In the genomic region with DNA sequence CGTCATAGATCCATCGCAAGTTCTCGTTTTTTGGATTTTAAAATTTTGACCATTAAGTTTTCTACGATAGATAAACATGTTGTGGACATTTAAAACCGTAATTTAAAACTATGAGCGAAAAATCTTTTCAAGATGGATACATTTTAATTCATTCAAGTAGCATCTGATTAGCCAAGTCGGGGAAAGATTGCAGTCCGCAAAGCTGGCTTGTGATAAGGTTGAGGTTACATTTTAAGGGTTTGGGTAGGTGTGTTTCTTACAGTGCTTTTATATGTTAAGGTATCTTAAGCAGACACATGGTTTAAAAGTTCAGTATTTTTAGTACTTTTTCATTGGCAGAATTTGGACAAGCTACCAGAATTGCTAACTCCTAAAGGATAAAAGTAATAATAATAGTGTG, we compare ENCODE assay signal across 8 cellular contexts. TPM values are rescaled to one million over a fixed set of nuclear protein-coding genes. Genes with fewer than 3 reads are reported as not detected.
DNase-seq lines count a peak whose midpoint lies in the region; ATAC-seq and TF ChIP-seq lines count a peak whose summit lies in the region.

No MANE protein-coding gene starts in this region.

- H3K27ac ChIP-seq in BLaER1 treated with 17β-estradiol and CSF1 and Interleukin-3, amounts not matched to agents 10 nM and 100 nM, result peak overlapping the region; percentile 98 to 100 (median 99)
- H3K27ac ChIP-seq in MM.1S (ENCODE audit: low read length), result peak overlapping the region; percentile 65; the same call in 1 of the 2 replicates
- H3K27ac ChIP-seq in coronary artery, result peak overlapping the region; percentile 98 to 99
- H3K27ac ChIP-seq in substantia nigra (ENCODE audit: low read depth, low read length, poor library complexity, severe bottlenecking), result no peak overlapping the region

- no peaks in the 10 kb centered on the region for H3K9me3 Mint-ChIP-seq in naive B cell

- no peaks in the 10 kb centered on the region for H3K36me3 Mint-ChIP-seq in naive B cell

- ATAC-seq in naive B cell (ENCODE audit: low read depth in 2 of 2), result no peak
- ATAC-seq in HG03196 (IDR thresholded peaks at IDR 0.05; ENCODE audit: unreplicated experiment), result no peak
- ATAC-seq in HG03342 (IDR thresholded peaks at IDR 0.05; ENCODE audit: unreplicated experiment), result no peak
- ATAC-seq in HG02678 (IDR thresholded peaks at IDR 0.05; ENCODE audit: unreplicated experiment), result no peak

- H3K4me1 Mint-ChIP-seq in naive B cell, result peaks cover 28 to 69% (median 46%) of the 10 kb centered on the region in 3 donors

- no peaks in the 10 kb centered on the region for H3K9me2 ChIP-seq in MM.1S (replicated peaks; ENCODE audit: insufficient read depth, low read length)

- H3F3A ChIP-seq in MM.1S (ENCODE audit: insufficient read depth, low read length), result no peaks in the 10 kb centered on the region

- peaks cover 53 to 62% (median 60%) of the 10 kb centered on the region in 11 experiments for H4K20me1 ChIP-seq in BLaER1 treated with 17β-estradiol and CSF1 and Interleukin-3, amounts not matched to agents 10 nM and 100 nM
- H4K20me1 ChIP-seq in MM.1S (ENCODE audit: insufficient read depth, low read length), result peaks cover 10% of the 10 kb centered on the region; the same call in 1 of the 2 replicates

- TF ChIP-seq CTCF in MM.1S (IDR thresholded peaks at IDR 0.05; ENCODE audit: low read length) (no peak), coronary artery (IDR thresholded peaks at IDR 0.05) (no peak)

- no peaks in the 10 kb centered on the region for H3K27me3 ChIP-seq in BLaER1 treated with 17β-estradiol and CSF1 and Interleukin-3, amounts not matched to agents 10 nM and 100 nM
- no peaks in the 10 kb centered on the region for H3K27me3 ChIP-seq in MM.1S (replicated peaks; ENCODE audit: insufficient read depth, low read length)

- H2AFZ ChIP-seq in MM.1S (ENCODE audit: low read length), result no peak overlapping the region

- H3K36me3 ChIP-seq in BLaER1 treated with 17β-estradiol and CSF1 and Interleukin-3, amounts not matched to agents 10 nM and 100 nM, result peaks cover 20 to 51% (median 45%) of the 10 kb centered on the region in 11 experiments; a peak in 21 of 22 replicates
- H3K36me3 ChIP-seq in MM.1S (replicated peaks; ENCODE audit: insufficient read depth, low read length), result no peaks in the 10 kb centered on the region

- H3K9ac ChIP-seq in BLaER1 treated with 17β-estradiol and CSF1 and Interleukin-3, amounts not matched to agents 10 nM and 100 nM, result peak overlapping the region; percentile 98 to 100 (median 100)
- peak overlapping the region; percentile 81; the same call in 1 of the 2 replicates for H3K9ac ChIP-seq in MM.1S (ENCODE audit: low read length)

- H3K4me3 ChIP-seq in BLaER1 treated with 17β-estradiol and CSF1 and Interleukin-3, amounts not matched to agents 10 nM and 100 nM, result peak overlapping the region; percentile 90 to 99 (median 94)
- H3K4me3 ChIP-seq in MM.1S (ENCODE audit: low read length) (peak overlapping the region; percentile 75), coronary artery (peak overlapping the region; percentile 95)

- H3K79me2 ChIP-seq in MM.1S (ENCODE audit: low read length), result peaks cover 83% of the 10 kb centered on the region

- peaks cover 27 to 65% (median 40%) of the 10 kb centered on the region in 10 experiments for H3K4me1 ChIP-seq in BLaER1 treated with 17β-estradiol and CSF1 and Interleukin-3, amounts not matched to agents 10 nM and 100 nM
- H3K4me1 ChIP-seq in MM.1S (ENCODE audit: low read length), result no peaks in the 10 kb centered on the region

- H3K27me3 Mint-ChIP-seq in naive B cell, result no peaks in the 10 kb centered on the region

- DNase-seq in MM.1S, result no peak
- no peak for DNase-seq in coronary artery (ENCODE audit: low spot score)
- no peak for DNase-seq in naive B cell
- DNase-seq in substantia nigra (lab: John Stamatoyannopoulos, UW), result no peak

- peak overlapping the region; percentile 87 to 96 (median 92) for H3K4me3 Mint-ChIP-seq in naive B cell

- H3K4me2 ChIP-seq in BLaER1 treated with 17β-estradiol and CSF1 and Interleukin-3, amounts not matched to agents 10 nM and 100 nM, result peak overlapping the region; percentile 75 to 97 (median 88)
- H3K4me2 ChIP-seq in MM.1S (ENCODE audit: low read depth, low read length), result peak overlapping the region; percentile 63

- peaks cover 0 to 6% (median 2%) of the 10 kb centered on the region in 11 experiments; a peak in 10 of 22 replicates for H3K9me3 ChIP-seq in BLaER1 treated with 17β-estradiol and CSF1 and Interleukin-3, amounts not matched to agents 10 nM and 100 nM (replicated peaks in 1 of 11)
- no peaks in the 10 kb centered on the region for H3K9me3 ChIP-seq in MM.1S (replicated peaks; ENCODE audit: insufficient read depth, low read length)

- H3K27ac Mint-ChIP-seq in naive B cell, result peak overlapping the region; percentile 83 to 99 (median 94)

RNA-seq across cellular contexts. Expression of a gene that starts 1.2 kb away (rescaled TPM):
- polyA plus RNA-seq in naive B cell (ENCODE audit: low read depth in 6 of 6), result 100 to 1,000 TPM; 142 to 203 (median 152) TPM

RNA-seq across cellular contexts. Expression of a gene that starts 33.3 kb away (rescaled TPM):
- 10 to 100 TPM; 20.8 to 39.8 (median 27.8) TPM for polyA plus RNA-seq in naive B cell (ENCODE audit: low read depth in 6 of 6)

RNA-seq across cellular contexts. Expression of a gene that starts 35.5 kb away (rescaled TPM):
- 10 to 100 TPM; 74.3 to 99.4 (median 83.2) TPM for polyA plus RNA-seq in naive B cell (ENCODE audit: low read depth in 6 of 6)
